8 cellular contexts compared by ENCODE assay signal in genomic region chr15:77784361-77785292, GRCh38.
DNase-seq lines count a peak whose midpoint lies in the region; ATAC-seq and TF ChIP-seq lines count a peak whose summit lies in the region.

No MANE protein-coding gene starts in this region.

- ATAC-seq in activated CD4-positive, CD25-positive, alpha-beta regulatory T cell treated with anti-CD3 and anti-CD28 coated beads, Interleukin-2, amount 50 U/mL, for 24 hours = no peak

- H3K4me2 ChIP-seq in OCI-LY3 (ENCODE audit: low read length) = peak overlapping the region; percentile 23

- H3K27me3 ChIP-seq in OCI-LY3 (ENCODE audit: low read depth, low read length) = peaks cover 12% of the 10 kb centered on the region; the same call in 1 of the 2 replicates

- H4K20me1 ChIP-seq in OCI-LY3 (ENCODE audit: insufficient read depth, low read length) = no peaks in the 10 kb centered on the region

- H3K79me2 ChIP-seq in OCI-LY3 (ENCODE audit: low read length) = no peaks in the 10 kb centered on the region

- TF ChIP-seq CTCF in GM12872 (IDR thresholded peaks at IDR 0.05; ENCODE audit: insufficient read depth, low read depth, low read length) (peak; percentile 63), OCI-LY3 (IDR thresholded peaks at IDR 0.05; ENCODE audit: low read depth, low read length) (peak; percentile 73), fibroblast of mammary gland (conservative IDR thresholded peaks at IDR 0.05; ENCODE audit: control insufficient read depth, insufficient read depth, low read depth, low read length) (peak; percentile 43)

- no peaks in the 10 kb centered on the region for H3K36me3 ChIP-seq in OCI-LY3 (replicated peaks; ENCODE audit: low read depth, low read length)

- DNase-seq in AG08395 (ENCODE audit: low spot score) = peak; percentile 43
- peak; percentile 34 for DNase-seq in fibroblast of mammary gland (ENCODE audit: low read depth)
- DNase-seq in NCI-H446 treated with DMSO at 0.1 percent for 48 hours (lab: John Stamatoyannopoulos, UW) = no peak
- DNase-seq in NCI-H128 (lab: John Stamatoyannopoulos, UW; ENCODE audit: unreplicated experiment) = no peak
- no peak for DNase-seq in activated CD4-positive, CD25-positive, alpha-beta regulatory T cell (lab: John Stamatoyannopoulos, UW)

- H3K27ac ChIP-seq in OCI-LY3 (ENCODE audit: low read length) = no peak overlapping the region

- no peaks in the 10 kb centered on the region for H3K9me3 ChIP-seq in OCI-LY3 (ENCODE audit: insufficient read depth, low read length)

- no peak overlapping the region for H3K9ac ChIP-seq in OCI-LY3 (ENCODE audit: low read length)

- H2AFZ ChIP-seq in OCI-LY3 (ENCODE audit: low read depth, low read length) = no peak overlapping the region

- H3K4me3 ChIP-seq in OCI-LY3 (ENCODE audit: low read length) (no peak overlapping the region), fibroblast of mammary gland (ENCODE audit: control insufficient read depth, low read depth, low read length) (no peak overlapping the region)

- no peaks in the 10 kb centered on the region for H3K4me1 ChIP-seq in OCI-LY3 (ENCODE audit: low read length)

Comparison
In these comparisons a context has a peak if more than half of its experiments do, and no peak if none do; other contexts are left out.
1. DNase-seq: peak in AG08395 (single experiment) and fibroblast of mammary gland (single experiment); none in NCI-H446 treated with DMSO at 0.1 percent for 48 hours (single experiment), NCI-H128 (single experiment) and activated CD4-positive, CD25-positive, alpha-beta regulatory T cell (0 of 4).
2. Peak in every context shown above with its lines, with median percentiles within 50 percentile points of each other: CTCF ChIP-seq.